Comparison of ENCODE assay signal across 9 cellular contexts in genomic region chr10:71211759-71212248, GRCh38. TPM values are rescaled to one million over a fixed set of nuclear protein-coding genes. Genes with fewer than 3 reads are reported as not detected.
DNase-seq lines count a peak whose midpoint lies in the region; ATAC-seq, FAIRE-seq and TF ChIP-seq lines count a peak whose summit lies in the region.
"Had no signal": no experiment of that assay in that cellular context is flagged by ENCODE, and none has a peak within 500 bp of the region (broad histone marks: within the 10 kb centered on the region; RNA-seq: fewer than 3 reads in every experiment).

No MANE protein-coding gene starts in this region.

- H3K36me3 ChIP-seq in left lung (no peaks in the 10 kb centered on the region), suprapubic skin (no peaks in the 10 kb centered on the region)

- no peak for FAIRE-seq in GM12891 (lab: Jason Lieb, UNC)
- FAIRE-seq: colon had no signal

- no peak for ATAC-seq in left lung
- no peak for ATAC-seq in HG03460 (IDR thresholded peaks at IDR 0.05; ENCODE audit: unreplicated experiment)

- CTCF ChIA-PET in activated CD4-positive, alpha-beta T cell treated with anti-CD3 and anti-CD28 coated beads, Interleukin-2, amount 10 ng/mL, durations not matched to agents 7 days and 5 days (lab: Charles Lee): no interaction called here

- DNase-seq in activated CD4-positive, alpha-beta T cell treated with anti-CD3 and anti-CD28 coated beads, Interleukin-2, amount 10 ng/mL, durations not matched to agents 7 days and 5 days: no peak
- no peak for DNase-seq in activated CD4-positive, alpha-beta T cell treated with anti-CD3 and anti-CD28 coated beads, Interleukin-2, amount 50 U/mL, for 4 hours
- DNase-seq in astrocyte of the spinal cord (ENCODE audit: low read depth, low spot score) (no peak), left lung (no peak), suprapubic skin (ENCODE audit: low spot score in 2 of 2) (no peak), SW480 (ENCODE audit: low spot score) (no peak), GM12891 (ENCODE audit: insufficient read length, low spot score) (no peak)

- TF ChIP-seq CTCF in astrocyte of the spinal cord (IDR thresholded peaks at IDR 0.05; ENCODE audit: low read depth, low read length): no peak
- TF ChIP-seq CTCF in left lung (IDR thresholded peaks at IDR 0.05): no peak
- TF ChIP-seq CTCF in suprapubic skin (IDR thresholded peaks at IDR 0.05): no peak

- H3K27ac ChIP-seq in left lung: peak overlapping the region in 1 of 2 donors; percentile 70
- H3K27ac ChIP-seq in suprapubic skin: no peak overlapping the region

- TF ChIP-seq EP300 in suprapubic skin (IDR thresholded peaks at IDR 0.05): no peak

- WGBS in suprapubic skin: 7% methylated on average over 6 of the region's 6 CpGs

- peaks cover 10% of the 10 kb centered on the region for H3K4me1 Mint-ChIP-seq in activated CD4-positive, alpha-beta T cell treated with anti-CD3 and anti-CD28 coated beads, Interleukin-2, amount 10 ng/mL, durations not matched to agents 7 days and 5 days

- in situ Hi-C loops in astrocyte of the spinal cord (cut with HindIII; ENCODE audit: low sequenced_read_pairs): no loop called here

- peak overlapping the region; percentile 23 for H3K4me3 Mint-ChIP-seq in activated CD4-positive, alpha-beta T cell treated with anti-CD3 and anti-CD28 coated beads, Interleukin-2, amount 10 ng/mL, durations not matched to agents 7 days and 5 days

- no peak overlapping the region for H3K27ac Mint-ChIP-seq in activated CD4-positive, alpha-beta T cell treated with anti-CD3 and anti-CD28 coated beads, Interleukin-2, amount 10 ng/mL, durations not matched to agents 7 days and 5 days

- POLR2A ChIA-PET in activated CD4-positive, alpha-beta T cell treated with anti-CD3 and anti-CD28 coated beads, Interleukin-2, amount 10 ng/mL, durations not matched to agents 7 days and 5 days (lab: Charles Lee): no interaction called here

- peaks cover 13 to 76% of the 10 kb centered on the region in 2 donors for H3K27me3 ChIP-seq in left lung
- peaks cover 30% of the 10 kb centered on the region for H3K27me3 ChIP-seq in suprapubic skin

- peaks cover 70% of the 10 kb centered on the region for H3K27me3 Mint-ChIP-seq in activated CD4-positive, alpha-beta T cell treated with anti-CD3 and anti-CD28 coated beads, Interleukin-2, amount 10 ng/mL, durations not matched to agents 7 days and 5 days

- TF ChIP-seq POLR2A in suprapubic skin (IDR thresholded peaks at IDR 0.05) (no peak), GM12891 (IDR thresholded peaks at IDR 0.05; ENCODE audit: low read depth, low read length) (no peak)

- peak overlapping the region; percentile 40 for H3K4me3 ChIP-seq in astrocyte of the spinal cord (ENCODE audit: low read depth, low read length)
- H3K4me3 ChIP-seq in left lung: peak overlapping the region; percentile 65 to 82
- H3K4me3 ChIP-seq in suprapubic skin: peak overlapping the region; percentile 73

- no peaks in the 10 kb centered on the region for H3K9me3 Mint-ChIP-seq in activated CD4-positive, alpha-beta T cell treated with anti-CD3 and anti-CD28 coated beads, Interleukin-2, amount 10 ng/mL, durations not matched to agents 7 days and 5 days

- intact Hi-C loops in left lung (cut with DNase I): loop anchor here in 1 of 2 donors (10.0 kb wide), 1 partner anchor 63 kb away; no protein-coding TSS in a partner anchor

- peaks cover 11 to 49% of the 10 kb centered on the region in 2 donors for H3K4me1 ChIP-seq in left lung
- H3K4me1 ChIP-seq in suprapubic skin: peaks cover 35% of the 10 kb centered on the region

- H3K36me3 Mint-ChIP-seq in activated CD4-positive, alpha-beta T cell treated with anti-CD3 and anti-CD28 coated beads, Interleukin-2, amount 10 ng/mL, durations not matched to agents 7 days and 5 days (ENCODE audit: low read depth): no peaks in the 10 kb centered on the region

- H3K9me3 ChIP-seq in left lung (no peaks in the 10 kb centered on the region), suprapubic skin (no peaks in the 10 kb centered on the region)

TF ChIP-seq in GM12891, 5 proteins besides CTCF, POLR2A, EP300 and RAD21:
- no peak for TF ChIP-seq POLR2AphosphoS5 (IDR thresholded peaks at IDR 0.05; ENCODE audit: low read depth, low read length)
- no peak for TF ChIP-seq POU2F2 (IDR thresholded peaks at IDR 0.05; ENCODE audit: low read depth, low read length)
- no peak for TF ChIP-seq PAX5 (IDR thresholded peaks at IDR 0.05; ENCODE audit: insufficient read depth, low read length, severe bottlenecking)
- TF ChIP-seq TAF1 (IDR thresholded peaks at IDR 0.05; ENCODE audit: low read depth, low read length): no peak
- no peak for TF ChIP-seq SPI1 (IDR thresholded peaks at IDR 0.05; ENCODE audit: low read depth, low read length)
TF ChIP-seq in GM12891: peak in this region for 0.

RNA-seq across cellular contexts. Expression of gene UNC5B, which starts 0.6 kb away (rescaled TPM):
- total RNA-seq in activated CD4-positive, alpha-beta T cell treated with anti-CD3 and anti-CD28 coated beads, Interleukin-2, amount 10 ng/mL, durations not matched to agents 7 days and 5 days: not detected
- total RNA-seq in left lung (10 to 100 TPM; 14.4 to 20.3 TPM), suprapubic skin (10 to 100 TPM in 3 of 4 donors, 1 to 10 TPM in 1; 7.2 to 45.7 (median 14.7) TPM)
- polyA plus RNA-seq in GM12891 (2012; ENCODE audit: low read depth, missing spikeins): not detected

Comparison
In these comparisons a context has a peak if more than half of its experiments do, and no peak if none do; other contexts are left out.
1. RNA of gene UNC5B, which starts 0.6 kb away (total RNA-seq): 14.4 to 20.3 TPM in left lung and 7.2 to 45.7 TPM in suprapubic skin; not detected in activated CD4-positive, alpha-beta T cell treated with anti-CD3 and anti-CD28 coated beads, Interleukin-2, amount 10 ng/mL, durations not matched to agents 7 days and 5 days; every median in the first group is over 4 times any median in the second.
2. Peak in every context shown above with its lines, with median percentiles within 50 percentile points of each other: H3K4me3 ChIP-seq.